1 cellular context compared by ENCODE assay signal in the genomic region with DNA sequence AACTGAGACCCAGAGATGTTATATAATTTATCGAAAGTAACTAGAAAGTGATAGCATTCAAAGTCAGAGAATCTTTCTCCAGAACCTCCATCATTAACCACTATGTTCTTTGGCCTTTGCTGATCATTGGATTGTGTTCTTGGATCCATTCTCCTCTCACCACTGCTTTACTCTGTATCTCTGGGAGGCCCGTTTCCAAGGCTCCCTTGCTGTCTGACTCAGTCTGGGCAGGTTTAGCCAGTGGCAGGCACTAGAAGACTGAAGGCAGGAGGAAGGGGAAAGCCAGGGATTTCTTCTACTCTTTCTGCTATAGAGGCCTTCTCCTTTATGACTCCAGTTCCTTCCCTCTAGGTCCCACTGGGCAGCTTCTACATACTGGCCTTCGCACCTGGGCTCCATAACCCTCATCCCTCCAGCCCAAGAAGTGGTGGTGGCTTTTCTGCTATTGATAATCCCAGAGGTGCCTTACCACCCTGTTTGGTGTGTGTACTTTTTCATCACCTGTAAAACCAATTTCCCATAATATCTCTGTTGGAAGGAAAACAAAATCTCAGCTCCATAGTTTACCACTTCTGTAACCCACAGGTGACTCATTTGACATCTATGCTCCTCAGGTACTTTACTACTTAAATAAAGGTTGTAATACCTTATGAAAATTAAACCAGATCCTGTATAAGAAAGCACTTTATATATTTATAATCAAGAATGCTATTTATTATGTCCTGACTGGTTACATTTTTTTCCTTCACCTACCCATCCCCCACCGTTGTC.
TF ChIP-seq lines count a peak whose summit lies in the region.

No MANE protein-coding gene starts in this region.

TF ChIP-seq in endothelial cell of umbilical vein, 7 proteins besides CTCF, POLR2A, EP300 and RAD21:
- TF ChIP-seq MYC (IDR thresholded peaks at IDR 0.05; ENCODE audit: low read depth, low read length) (no peak), EZH2 (IDR thresholded peaks at IDR 0.05; ENCODE audit: borderline replicate concordance, low read depth, low read length, severe bottlenecking) (no peak), MAX (IDR thresholded peaks at IDR 0.05; ENCODE audit: insufficient read depth, insufficient read length) (no peak), GATA2 (IDR thresholded peaks at IDR 0.05; ENCODE audit: insufficient read depth, insufficient read length, low read depth, low read length) (no peak), FOS (IDR thresholded peaks at IDR 0.05; ENCODE audit: borderline replicate concordance, insufficient read depth, low read length) (no peak)
